In the genomic region with DNA sequence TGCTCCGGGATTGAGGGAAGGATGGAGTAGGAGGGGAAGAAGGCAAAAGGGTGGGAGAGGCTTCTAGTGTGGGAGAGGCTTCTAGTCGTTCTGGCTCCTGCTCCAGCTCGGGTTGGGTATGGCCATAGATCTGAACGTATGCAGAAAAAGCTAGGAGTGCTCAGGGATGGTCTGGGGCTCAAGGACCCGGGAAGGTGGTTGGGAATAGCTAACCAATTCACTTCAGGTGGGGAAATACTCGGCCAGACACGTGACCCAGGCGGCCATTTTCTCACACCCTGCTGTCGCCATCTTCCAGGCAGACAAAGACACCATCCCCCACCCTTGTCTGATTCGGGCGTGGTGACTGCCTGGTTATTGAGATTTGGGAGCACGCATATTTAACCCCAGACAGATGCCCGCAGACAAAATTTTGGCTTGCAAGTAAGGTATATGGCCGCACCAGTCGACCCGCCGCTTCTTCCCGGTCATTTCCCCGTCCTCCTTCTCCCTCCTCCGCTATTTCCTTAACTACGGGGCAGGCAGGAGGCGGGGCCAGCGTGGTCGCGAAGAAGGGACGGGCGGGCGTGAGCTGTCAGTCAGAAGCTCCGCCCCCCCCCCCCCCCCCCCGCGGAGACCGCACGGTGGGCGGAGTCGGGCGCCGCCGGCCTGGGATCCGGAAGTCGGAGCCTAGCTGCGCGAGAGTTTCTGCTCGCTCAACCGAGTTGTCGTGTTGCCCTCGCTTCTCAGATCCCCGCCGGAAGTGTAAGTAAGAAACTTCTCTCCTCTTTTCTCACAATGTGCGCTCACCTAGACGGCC, we compare ENCODE assay signal across 1 cellular context.
TF ChIP-seq lines count a peak whose summit lies in the region.

GNL3L (plus strand) TSS at position 661 of the 799 bp plus-strand sequence. CDS start 2,348 bp downstream, outside the sequence.

TF ChIP-seq in GM23338, 12 proteins besides CTCF, POLR2A, EP300 and RAD21:
- no peak for TF ChIP-seq NANOG (IDR thresholded peaks at IDR 0.05; ENCODE audit: borderline replicate concordance)
- TF ChIP-seq CREB1 (CRISPR knock-in tag; IDR thresholded peaks at IDR 0.05; ENCODE audit: low read depth): no peak
- TF ChIP-seq, protein P1, sequence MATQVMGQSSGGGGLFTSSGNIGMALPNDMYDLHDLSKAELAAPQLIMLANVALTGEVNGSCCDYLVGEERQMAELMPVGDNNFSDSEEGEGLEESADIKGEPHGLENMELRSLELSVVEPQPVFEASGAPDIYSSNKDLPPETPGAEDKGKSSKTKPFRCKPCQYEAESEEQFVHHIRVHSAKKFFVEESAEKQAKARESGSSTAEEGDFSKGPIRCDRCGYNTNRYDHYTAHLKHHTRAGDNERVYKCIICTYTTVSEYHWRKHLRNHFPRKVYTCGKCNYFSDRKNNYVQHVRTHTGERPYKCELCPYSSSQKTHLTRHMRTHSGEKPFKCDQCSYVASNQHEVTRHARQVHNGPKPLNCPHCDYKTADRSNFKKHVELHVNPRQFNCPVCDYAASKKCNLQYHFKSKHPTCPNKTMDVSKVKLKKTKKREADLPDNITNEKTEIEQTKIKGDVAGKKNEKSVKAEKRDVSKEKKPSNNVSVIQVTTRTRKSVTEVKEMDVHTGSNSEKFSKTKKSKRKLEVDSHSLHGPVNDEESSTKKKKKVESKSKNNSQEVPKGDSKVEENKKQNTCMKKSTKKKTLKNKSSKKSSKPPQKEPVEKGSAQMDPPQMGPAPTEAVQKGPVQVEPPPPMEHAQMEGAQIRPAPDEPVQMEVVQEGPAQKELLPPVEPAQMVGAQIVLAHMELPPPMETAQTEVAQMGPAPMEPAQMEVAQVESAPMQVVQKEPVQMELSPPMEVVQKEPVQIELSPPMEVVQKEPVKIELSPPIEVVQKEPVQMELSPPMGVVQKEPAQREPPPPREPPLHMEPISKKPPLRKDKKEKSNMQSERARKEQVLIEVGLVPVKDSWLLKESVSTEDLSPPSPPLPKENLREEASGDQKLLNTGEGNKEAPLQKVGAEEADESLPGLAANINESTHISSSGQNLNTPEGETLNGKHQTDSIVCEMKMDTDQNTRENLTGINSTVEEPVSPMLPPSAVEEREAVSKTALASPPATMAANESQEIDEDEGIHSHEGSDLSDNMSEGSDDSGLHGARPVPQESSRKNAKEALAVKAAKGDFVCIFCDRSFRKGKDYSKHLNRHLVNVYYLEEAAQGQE (IDR thresholded peaks at IDR 0.05; ENCODE audit: unreplicated experiment): no peak
- peak; percentile 53; the same call in 1 of the 2 replicates for TF ChIP-seq POLR2AphosphoS5 (IDR thresholded peaks at IDR 0.05; ENCODE audit: low read depth)
- TF ChIP-seq ETS1 (IDR thresholded peaks at IDR 0.05): no peak
- no peak for TF ChIP-seq JUNB (IDR thresholded peaks at IDR 0.05; ENCODE audit: unreplicated experiment)
- no peak for TF ChIP-seq ZNF114 (CRISPR knock-in tag; IDR thresholded peaks at IDR 0.05)
- no peak for TF ChIP-seq EZH2phosphoT487 (IDR thresholded peaks at IDR 0.05; ENCODE audit: unreplicated experiment)
- TF ChIP-seq ZNF331 (CRISPR knock-in tag; IDR thresholded peaks at IDR 0.05; ENCODE audit: low read depth): no peak
TF ChIP-seq in GM23338: peak in this region for 1.
